In genomic region chr4:168587326-168588125, GRCh38 we compare ENCODE assay signal across 11 cellular contexts.
DNase-seq lines count a peak whose midpoint lies in the region; ATAC-seq, FAIRE-seq and TF ChIP-seq lines count a peak whose summit lies in the region.
"Had no signal": no experiment of that assay in that cellular context is flagged by ENCODE, and none has a peak within 500 bp of the region (broad histone marks: within the 10 kb centered on the region; RNA-seq: fewer than 3 reads in every experiment).

No MANE protein-coding gene starts in this region.

- H3K4me1 ChIP-seq in fibroblast of lung (ENCODE audit: control insufficient read depth, extremely low read depth, insufficient read depth, low read length), result peaks cover 27% of the 10 kb centered on the region
- no peaks in the 10 kb centered on the region for H3K4me1 ChIP-seq in effector memory CD4-positive, alpha-beta T cell (ENCODE audit: control insufficient read depth, insufficient read depth, low read length, poor library complexity, severe bottlenecking)

- H3K9ac ChIP-seq in fibroblast of lung (ENCODE audit: insufficient read depth, low read length), result no peak overlapping the region

- peaks cover 61% of the 10 kb centered on the region for H3K4me1 Mint-ChIP-seq in osteocyte (ENCODE audit: unreplicated experiment)

- H3K9me3 Mint-ChIP-seq in osteocyte (ENCODE audit: unreplicated experiment), result peaks cover under 1% of the 10 kb centered on the region
- H3K9me3 Mint-ChIP-seq: activated CD4-positive, alpha-beta T cell treated with anti-CD3 and anti-CD28 coated beads, Interleukin-2, amount 10 ng/mL, durations not matched to agents 24 days and 14 days; CD4-positive, alpha-beta T cell had no signal

- peak overlapping the region; percentile 96 for H3K27ac Mint-ChIP-seq in osteocyte (ENCODE audit: unreplicated experiment)
- H3K27ac Mint-ChIP-seq: activated CD4-positive, alpha-beta T cell treated with anti-CD3 and anti-CD28 coated beads, Interleukin-2, amount 10 ng/mL, durations not matched to agents 24 days and 14 days; CD4-positive, alpha-beta T cell had no signal

- H3K4me2 ChIP-seq in fibroblast of lung (ENCODE audit: extremely low read depth, insufficient read depth, low read length), result peak overlapping the region; percentile 70

- peak; percentile 94 for FAIRE-seq in RCC 7860 (lab: Jason Lieb, UNC)

- peak overlapping the region; percentile 20 for H2AFZ ChIP-seq in fibroblast of lung (ENCODE audit: low read length)

- H4K20me1 ChIP-seq in fibroblast of lung (ENCODE audit: control insufficient read depth, extremely low read depth, insufficient read depth, low read length), result no peaks in the 10 kb centered on the region

- no peaks in the 10 kb centered on the region for H3K27me3 ChIP-seq in fibroblast of lung (ENCODE audit: control insufficient read depth, insufficient read depth, low read length)
- H3K27me3 ChIP-seq in effector memory CD4-positive, alpha-beta T cell (replicated peaks; ENCODE audit: control insufficient read depth, insufficient read depth, low read length, poor library complexity, severe bottlenecking), result no peaks in the 10 kb centered on the region
- H3K27me3 ChIP-seq: cardiac muscle cell had no signal

- peak overlapping the region in 1 of 4 experiments; percentile 17 for H3K4me3 ChIP-seq in fibroblast of lung (replicated peaks in 1 of 4; ENCODE audit: control extremely low read depth in 1 of 4, insufficient read depth in 1 of 4, low read depth in 3 of 4, low read length in 4 of 4)
- no peak overlapping the region for H3K4me3 ChIP-seq in effector memory CD4-positive, alpha-beta T cell (ENCODE audit: insufficient read depth, low read depth, low read length, poor library complexity, severe bottlenecking)
- H3K4me3 ChIP-seq: cardiac muscle cell had no signal

- H3K9me3 ChIP-seq in fibroblast of lung (ENCODE audit: control insufficient read depth, insufficient read depth, low read depth, low read length), result no peaks in the 10 kb centered on the region
- no peaks in the 10 kb centered on the region for H3K9me3 ChIP-seq in effector memory CD4-positive, alpha-beta T cell (ENCODE audit: control insufficient read depth, low read length)

- peak overlapping the region; percentile 44 for H3K27ac ChIP-seq in fibroblast of lung (ENCODE audit: insufficient read depth, low read length)
- no peak overlapping the region for H3K27ac ChIP-seq in effector memory CD4-positive, alpha-beta T cell (ENCODE audit: insufficient read depth, low read length, poor library complexity, severe bottlenecking)
- H3K27ac ChIP-seq: cardiac muscle cell had no signal

- peak overlapping the region; percentile 10 for H3K4me3 Mint-ChIP-seq in osteocyte (ENCODE audit: unreplicated experiment)
- H3K4me3 Mint-ChIP-seq: activated CD4-positive, alpha-beta T cell treated with anti-CD3 and anti-CD28 coated beads, Interleukin-2, amount 10 ng/mL, durations not matched to agents 24 days and 14 days; CD4-positive, alpha-beta T cell had no signal

- ATAC-seq in GM19351 (IDR thresholded peaks at IDR 0.05; ENCODE audit: unreplicated experiment), result no peak

- H3K36me3 ChIP-seq in fibroblast of lung (ENCODE audit: control insufficient read depth, insufficient read depth, low read length), result no peaks in the 10 kb centered on the region
- H3K36me3 ChIP-seq in effector memory CD4-positive, alpha-beta T cell (ENCODE audit: control insufficient read depth, insufficient read depth, low read length), result no peaks in the 10 kb centered on the region
- H3K36me3 ChIP-seq: cardiac muscle cell had no signal

- no peak for TF ChIP-seq CTCF in fibroblast of lung (conservative IDR thresholded peaks at IDR 0.05 in 1 of 2, IDR thresholded peaks at IDR 0.05 in 1 of 2; ENCODE audit: low read depth in 1 of 2, low read length in 2 of 2)
- no peak for TF ChIP-seq CTCF in osteocyte (IDR thresholded peaks at IDR 0.05)

- H3K27me3 Mint-ChIP-seq in osteocyte (ENCODE audit: unreplicated experiment), result no peaks in the 10 kb centered on the region

- no peaks in the 10 kb centered on the region for H3K36me3 Mint-ChIP-seq in osteocyte (ENCODE audit: unreplicated experiment)

- H3K79me2 ChIP-seq in fibroblast of lung (ENCODE audit: control insufficient read depth, insufficient read depth, low read length), result no peaks in the 10 kb centered on the region

- DNase-seq in AG20443 (ENCODE audit: low spot score) (peak; percentile 73), RCC 7860 (ENCODE audit: low spot score) (peak; percentile 97), fibroblast of lung (ENCODE audit: low read depth in 2 of 2) (peak; percentile 81 to 95), osteocyte (ENCODE audit: extremely low spot score, unreplicated experiment) (no peak), NOMO-1 (lab: John Stamatoyannopoulos, UW; ENCODE audit: unreplicated experiment in 2 of 2) (no peak), NCI-H345 treated with DMSO at 0.1 percent for 48 hours (lab: John Stamatoyannopoulos, UW; ENCODE audit: unreplicated experiment) (no peak)
- DNase-seq in effector memory CD4-positive, alpha-beta T cell, result no peak
- DNase-seq: activated CD4-positive, alpha-beta T cell treated with anti-CD3 and anti-CD28 coated beads, Interleukin-2, amount 10 ng/mL, durations not matched to agents 24 days and 14 days; CD4-positive, alpha-beta T cell had no signal

Comparison
In these comparisons a context has a peak if more than half of its experiments do, and no peak if none do; other contexts are left out.
1. DNase-seq: peak in AG20443 (single experiment), RCC 7860 (single experiment) and fibroblast of lung (2 of 2); none in osteocyte (single experiment), effector memory CD4-positive, alpha-beta T cell (0 of 3), NOMO-1 (0 of 2) and NCI-H345 treated with DMSO at 0.1 percent for 48 hours (single experiment).